In genomic region chr5:172707285-172708182, GRCh38 we compare ENCODE assay signal across 8 cellular contexts.
DNase-seq lines count a peak whose midpoint lies in the region; ATAC-seq and TF ChIP-seq lines count a peak whose summit lies in the region.

No MANE protein-coding gene starts in this region.

- H3K27me3 Mint-ChIP-seq in nephron (ENCODE audit: low read depth): peaks cover 44% of the 10 kb centered on the region

- H3K4me3 Mint-ChIP-seq in nephron: no peak overlapping the region

- TF ChIP-seq CTCF in GM12872 (IDR thresholded peaks at IDR 0.05; ENCODE audit: insufficient read depth, low read depth, low read length) (peak; percentile 57), choroid plexus epithelial cell (conservative IDR thresholded peaks at IDR 0.05; ENCODE audit: low read depth, low read length) (peak; percentile 73), nephron (IDR thresholded peaks at IDR 0.05; ENCODE audit: unreplicated experiment in 3 of 3) (peak; percentile 35 to 59 (median 43))

- ATAC-seq in HG03342 (IDR thresholded peaks at IDR 0.05; ENCODE audit: unreplicated experiment) (no peak), HG03025 (IDR thresholded peaks at IDR 0.05; ENCODE audit: low FRiP score, unreplicated experiment) (no peak)

- DNase-seq in AG08395 (ENCODE audit: low spot score) (peak; percentile 79), NCI-H69 (lab: John Stamatoyannopoulos, UW) (peak; percentile 82), choroid plexus epithelial cell (ENCODE audit: low read depth) (peak; percentile 81), activated T-cell treated with anti-CD3 and anti-CD28 coated beads for 4 hours (no peak)

- H3K36me3 Mint-ChIP-seq in nephron (ENCODE audit: low read depth): no peaks in the 10 kb centered on the region

- no peak overlapping the region for H3K4me3 ChIP-seq in choroid plexus epithelial cell (ENCODE audit: low read depth, low read length)

- no peak overlapping the region for H3K27ac Mint-ChIP-seq in nephron

- no peaks in the 10 kb centered on the region for H3K4me1 Mint-ChIP-seq in nephron

- H3K9me3 Mint-ChIP-seq in nephron: no peaks in the 10 kb centered on the region
